Comparison of ENCODE assay signal across 8 cellular contexts in genomic region chr20:22088882-22089281, GRCh38.
"Had no signal": no experiment of that assay in that cellular context is flagged by ENCODE, and none has a peak within 500 bp of the region (broad histone marks: within the 10 kb centered on the region; RNA-seq: fewer than 3 reads in every experiment).

No MANE protein-coding gene starts in this region.

- ATAC-seq: GM12878 had no signal

- FAIRE-seq: G401.6, GM12878, GM12891, GM12892, GM18507, GM19239 had no signal

- H3K4me3 ChIP-seq: GM12878 had no signal

- DNase-seq: GDM1, GF-D8 had no signal
